Comparison of ENCODE assay signal across 10 cellular contexts in genomic region chr5:91219141-91219802, GRCh38.
A peak's percentile ranks its signal among the peaks of the same experiment; 100 is the strongest.
DNase-seq lines count a peak whose midpoint lies in the region; ATAC-seq and TF ChIP-seq lines count a peak whose summit lies in the region.
"Had no signal": no experiment of that assay in that cellular context is flagged by ENCODE, and none has a peak within 500 bp of the region (broad histone marks: within the 10 kb centered on the region; RNA-seq: fewer than 3 reads in every experiment).

No MANE protein-coding gene starts in this region.

- no peaks in the 10 kb centered on the region for H3K4me1 Mint-ChIP-seq in activated CD4-positive, alpha-beta memory T cell treated with anti-CD3 and anti-CD28 coated beads for 36 hours (ENCODE audit: low read depth)
- H3K4me1 Mint-ChIP-seq: central memory CD8-positive, alpha-beta T cell; T-cell had no signal

- peak; percentile 96 to 97 for DNase-seq in AML-193 (lab: John Stamatoyannopoulos, UW)
- peak; percentile 31 for DNase-seq in NCI-H1436 (lab: John Stamatoyannopoulos, UW)
- DNase-seq in choroid plexus epithelial cell (ENCODE audit: low read depth) = peak; percentile 95
- DNase-seq in myocyte (ENCODE audit: low read depth) = peak; percentile 78
- DNase-seq in activated CD4-positive, alpha-beta memory T cell treated with anti-CD3 and anti-CD28 coated beads for 36 hours = no peak

- no peaks in the 10 kb centered on the region for H3K36me3 Mint-ChIP-seq in activated CD4-positive, alpha-beta memory T cell treated with anti-CD3 and anti-CD28 coated beads for 36 hours
- H3K36me3 Mint-ChIP-seq: T-cell had no signal

- peaks cover 2% of the 10 kb centered on the region for H3K27me3 Mint-ChIP-seq in activated CD4-positive, alpha-beta memory T cell treated with anti-CD3 and anti-CD28 coated beads for 36 hours
- H3K27me3 Mint-ChIP-seq: T-cell had no signal

- H3K9me3 Mint-ChIP-seq in activated CD4-positive, alpha-beta memory T cell treated with anti-CD3 and anti-CD28 coated beads for 36 hours = no peaks in the 10 kb centered on the region
- H3K9me3 Mint-ChIP-seq: central memory CD8-positive, alpha-beta T cell; T-cell had no signal

- no peak for TF ChIP-seq CTCF in choroid plexus epithelial cell (conservative IDR thresholded peaks at IDR 0.05; ENCODE audit: low read depth, low read length)

- POLR2A ChIA-PET in activated CD4-positive, alpha-beta memory T cell treated with anti-CD3 and anti-CD28 coated beads for 36 hours (lab: Charles Lee) = interaction anchor here (1.0 to 2.0 kb wide), 2 partner anchors 61 to 165 kb away, joined by 3 to 6 read pairs; no protein-coding TSS in a partner anchor

- intact Hi-C loops in activated CD4-positive, alpha-beta memory T cell treated with anti-CD3 and anti-CD28 coated beads for 36 hours (cut with micrococcal nuclease) = loop anchor here (1.0 to 2.0 kb wide), 2 partner anchors 48 to 166 kb away; no protein-coding TSS in a partner anchor

- CTCF ChIA-PET in activated CD4-positive, alpha-beta memory T cell treated with anti-CD3 and anti-CD28 coated beads for 36 hours (lab: Charles Lee) = interaction anchor here (0.6 to 8.6 kb wide), 32 partner anchors 13 to 354 kb away, joined by 3 to 226 read pairs (median 3); partner anchors contain the start of gene ARRDC3

- H3K4me3 Mint-ChIP-seq in activated CD4-positive, alpha-beta memory T cell treated with anti-CD3 and anti-CD28 coated beads for 36 hours = no peak overlapping the region
- H3K4me3 Mint-ChIP-seq: central memory CD8-positive, alpha-beta T cell; T-cell had no signal

- H3K4me3 ChIP-seq in choroid plexus epithelial cell (ENCODE audit: low read depth, low read length) = no peak overlapping the region

- no peak overlapping the region for H3K27ac Mint-ChIP-seq in activated CD4-positive, alpha-beta memory T cell treated with anti-CD3 and anti-CD28 coated beads for 36 hours
- H3K27ac Mint-ChIP-seq: T-cell had no signal

- ATAC-seq in GM19463 (IDR thresholded peaks at IDR 0.05; ENCODE audit: unreplicated experiment) = no peak
- ATAC-seq in HG02870 (IDR thresholded peaks at IDR 0.05; ENCODE audit: unreplicated experiment) = no peak
- ATAC-seq in GM19455 (IDR thresholded peaks at IDR 0.05; ENCODE audit: unreplicated experiment) = no peak
- ATAC-seq: T-cell had no signal
